ENCODE assay signal across 18 cellular contexts in the genomic region with DNA sequence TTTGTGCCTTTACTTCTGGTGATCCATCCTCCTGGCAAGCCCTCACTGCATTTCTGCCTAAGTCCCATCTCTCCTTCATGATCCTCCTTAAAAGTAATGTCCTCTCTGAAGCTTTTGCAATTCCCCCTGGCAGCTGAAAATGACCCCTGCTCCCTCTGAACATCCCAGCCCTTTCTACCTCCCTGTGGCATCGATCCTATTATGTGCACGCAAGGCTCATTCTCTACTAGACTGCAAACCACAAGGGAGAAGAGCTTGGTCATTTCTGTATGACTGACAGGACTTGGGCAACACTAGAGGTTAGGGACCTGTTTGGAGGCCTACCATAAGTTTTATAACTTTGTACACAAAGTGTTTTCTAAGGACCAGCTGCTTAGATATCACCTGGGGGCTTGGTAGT. TPM values are rescaled to one million over a fixed set of nuclear protein-coding genes. Genes with fewer than 3 reads are reported as not detected.
A peak's percentile ranks its signal among the peaks of the same experiment; 100 is the strongest.
DNase-seq lines count a peak whose midpoint lies in the region; ATAC-seq and TF ChIP-seq lines count a peak whose summit lies in the region.
"Had no signal": no experiment of that assay in that cellular context is flagged by ENCODE, and none has a peak within 500 bp of the region (broad histone marks: within the 10 kb centered on the region; RNA-seq: fewer than 3 reads in every experiment).

No MANE protein-coding gene starts in this region.

- WGBS in GM23248 (ENCODE audit: low coverage in 1 of 2, low lambda C conversion rate in 2 of 2, missing lambda C conversion rate in 2 of 2), 2 experiments: 97 to 100% methylated on average over 2 of the region's 2 CpGs

- POLR2A ChIA-PET in activated CD8-positive, alpha-beta T cell treated with anti-CD3 and anti-CD28 coated beads for 36 hours (lab: Charles Lee): no interaction called here

- H3K36me3 ChIP-seq in GM23248 (ENCODE audit: low read depth) (no peaks in the 10 kb centered on the region), RWPE2 (ENCODE audit: low read depth) (no peaks in the 10 kb centered on the region), skeletal muscle satellite cell (ENCODE audit: insufficient read depth, low read length) (no peaks in the 10 kb centered on the region)
- H3K36me3 ChIP-seq: MG63 had no signal

- H3K27me3 ChIP-seq in GM23248 (replicated peaks; ENCODE audit: insufficient read depth) (no peaks in the 10 kb centered on the region), RWPE2 (ENCODE audit: insufficient read depth, poor library complexity, severe bottlenecking) (no peaks in the 10 kb centered on the region), skeletal muscle satellite cell (ENCODE audit: control insufficient read depth, insufficient read depth, low read length) (peaks cover 9% of the 10 kb centered on the region)
- H3K27me3 ChIP-seq: MG63 had no signal

- H2AFZ ChIP-seq in GM23248: no peak overlapping the region

- H3K4me1 ChIP-seq in GM23248 (ENCODE audit: insufficient read depth) (peaks cover 24% of the 10 kb centered on the region), RWPE2 (ENCODE audit: insufficient read depth, poor library complexity, severe bottlenecking) (peaks cover 10% of the 10 kb centered on the region), skeletal muscle satellite cell (ENCODE audit: control insufficient read depth, insufficient read depth, low read length) (peaks cover 16% of the 10 kb centered on the region)

- H3K27me3 Mint-ChIP-seq in activated CD8-positive, alpha-beta T cell treated with anti-CD3 and anti-CD28 coated beads for 36 hours: no peaks in the 10 kb centered on the region

- no peak overlapping the region for H3K27ac Mint-ChIP-seq in activated CD8-positive, alpha-beta T cell treated with anti-CD3 and anti-CD28 coated beads for 36 hours

- H3K9me3 ChIP-seq in GM23248 (ENCODE audit: low read depth) (no peaks in the 10 kb centered on the region), RWPE2 (ENCODE audit: severe bottlenecking) (no peaks in the 10 kb centered on the region), skeletal muscle satellite cell (replicated peaks; ENCODE audit: low read length) (no peaks in the 10 kb centered on the region)
- H3K9me3 ChIP-seq: MG63 had no signal

- peaks cover 23% of the 10 kb centered on the region for H3K4me1 Mint-ChIP-seq in activated CD8-positive, alpha-beta T cell treated with anti-CD3 and anti-CD28 coated beads for 36 hours (ENCODE audit: low read depth)
- H3K4me1 Mint-ChIP-seq: CD8-positive, alpha-beta memory T cell had no signal

- in situ Hi-C loops in GM23248 (cut with MboI): no loop called here

- TF ChIP-seq CTCF in RWPE2 (IDR thresholded peaks at IDR 0.05; ENCODE audit: poor library complexity, severe bottlenecking) (no peak), fibroblast of mammary gland (conservative IDR thresholded peaks at IDR 0.05; ENCODE audit: control insufficient read depth, insufficient read depth, low read depth, low read length) (no peak)
- no peak for TF ChIP-seq CTCF in activated CD8-positive, alpha-beta T cell treated with anti-CD3 and anti-CD28 coated beads for 36 hours (IDR thresholded peaks at IDR 0.05)

- intact Hi-C loops in activated CD8-positive, alpha-beta T cell treated with anti-CD3 and anti-CD28 coated beads for 36 hours (cut with micrococcal nuclease): no loop called here

- DNase-seq in GM23248 (no peak), RWPE2 (ENCODE audit: low spot score) (no peak), fibroblast of mammary gland (ENCODE audit: low read depth) (peak; percentile 33), NCI-H1694 treated with DMSO at 0.1 percent for 48 hours (lab: John Stamatoyannopoulos, UW) (no peak)
- no peak for DNase-seq in activated CD8-positive, alpha-beta T cell treated with anti-CD3 and anti-CD28 coated beads for 36 hours
- DNase-seq in stimulated activated CD4-positive, alpha-beta T cell treated with anti-CD3 and anti-CD28 coated beads, Interleukin-4, amount 100 ng/mL, for 1 hour: no peak
- DNase-seq: CD8-positive, alpha-beta memory T cell; DMS 273 treated with DMSO at 0.1 percent for 48 hours; NCI-H1105; NCI-H187; NCI-H2171; NCI-H82; SHP77 treated with DMSO at 0.1 percent for 48 hours had no signal

- H3K36me3 Mint-ChIP-seq in activated CD8-positive, alpha-beta T cell treated with anti-CD3 and anti-CD28 coated beads for 36 hours (ENCODE audit: low read depth): no peaks in the 10 kb centered on the region
- H3K36me3 Mint-ChIP-seq: CD8-positive, alpha-beta memory T cell had no signal

- H3F3A ChIP-seq in GM23248 (ENCODE audit: insufficient read depth): peaks cover 9% of the 10 kb centered on the region; the same call in 1 of the 2 replicates

- CTCF ChIA-PET in activated CD8-positive, alpha-beta T cell treated with anti-CD3 and anti-CD28 coated beads for 36 hours (lab: Charles Lee): interaction anchor here (2.7 kb wide), 1 partner anchor 23 kb away, joined by 14 read pairs; no protein-coding TSS in a partner anchor

- no peak for ATAC-seq in RWPE2 (ENCODE audit: low read depth)
- ATAC-seq in activated CD8-positive, alpha-beta T cell treated with anti-CD3 and anti-CD28 coated beads for 36 hours: no peak
- ATAC-seq: HepG2, Panc1 had no signal

- H3K4me2 ChIP-seq in GM23248 (ENCODE audit: unreplicated experiment): no peak overlapping the region
- peak overlapping the region; percentile 26 for H3K4me2 ChIP-seq in skeletal muscle satellite cell (ENCODE audit: low read length)
- H3K4me2 ChIP-seq: KMS-11 had no signal

- H3K9ac ChIP-seq in GM23248 (no peak overlapping the region), skeletal muscle satellite cell (ENCODE audit: low read depth, low read length) (no peak overlapping the region)
- H3K9ac ChIP-seq: KMS-11 had no signal

- no peak overlapping the region for H3K4me3 Mint-ChIP-seq in activated CD8-positive, alpha-beta T cell treated with anti-CD3 and anti-CD28 coated beads for 36 hours
- H3K4me3 Mint-ChIP-seq: CD8-positive, alpha-beta memory T cell had no signal

- H3K79me2 ChIP-seq in GM23248 (ENCODE audit: insufficient read depth): no peaks in the 10 kb centered on the region

- H4K20me1 ChIP-seq in GM23248 (ENCODE audit: insufficient read depth): no peaks in the 10 kb centered on the region

- H3K4me3 ChIP-seq in GM23248: no peak overlapping the region
- no peak overlapping the region for H3K4me3 ChIP-seq in RWPE2 (ENCODE audit: severe bottlenecking)
- no peak overlapping the region for H3K4me3 ChIP-seq in fibroblast of mammary gland (ENCODE audit: control insufficient read depth, low read depth, low read length)
- H3K4me3 ChIP-seq in skeletal muscle satellite cell (ENCODE audit: low read length): no peak overlapping the region
- H3K4me3 ChIP-seq: MG63 had no signal

- H3K9me3 Mint-ChIP-seq in activated CD8-positive, alpha-beta T cell treated with anti-CD3 and anti-CD28 coated beads for 36 hours: no peaks in the 10 kb centered on the region
- H3K9me3 Mint-ChIP-seq: CD8-positive, alpha-beta memory T cell had no signal

- no peaks in the 10 kb centered on the region for H3K9me2 ChIP-seq in GM23248 (ENCODE audit: insufficient read depth)

- H3K27ac ChIP-seq in GM23248: 0 out of 2 replicates have a peak overlapping the region, but pooled peaks have one; percentile 91
- peak overlapping the region; percentile 63 for H3K27ac ChIP-seq in RWPE2 (ENCODE audit: poor library complexity, severe bottlenecking)
- H3K27ac ChIP-seq: KMS-11 had no signal

RNA-seq across cellular contexts. Expression of a gene that starts 50.8 kb away (rescaled TPM):
- 18.3 and 21.2 TPM in 2 replicates for total RNA-seq in GM23248 (2014; rRNA removed; shearing (Covaris generic))
- polyA plus RNA-seq in GM23248 (2016; fragmentation: Nextera tagmentation; extraction: Ambion mirVana): 15.2 and 15.7 TPM in 2 replicates
- total RNA-seq in skeletal muscle satellite cell (2012; rRNA removed): 17.3 and 20.3 TPM in 2 replicates
- total RNA-seq in activated CD8-positive, alpha-beta T cell treated with anti-CD3 and anti-CD28 coated beads for 36 hours: 10 to 100 TPM; 28.7 to 30.1 TPM
